Comparison of ENCODE assay signal across 19 cellular contexts in the genomic region with DNA sequence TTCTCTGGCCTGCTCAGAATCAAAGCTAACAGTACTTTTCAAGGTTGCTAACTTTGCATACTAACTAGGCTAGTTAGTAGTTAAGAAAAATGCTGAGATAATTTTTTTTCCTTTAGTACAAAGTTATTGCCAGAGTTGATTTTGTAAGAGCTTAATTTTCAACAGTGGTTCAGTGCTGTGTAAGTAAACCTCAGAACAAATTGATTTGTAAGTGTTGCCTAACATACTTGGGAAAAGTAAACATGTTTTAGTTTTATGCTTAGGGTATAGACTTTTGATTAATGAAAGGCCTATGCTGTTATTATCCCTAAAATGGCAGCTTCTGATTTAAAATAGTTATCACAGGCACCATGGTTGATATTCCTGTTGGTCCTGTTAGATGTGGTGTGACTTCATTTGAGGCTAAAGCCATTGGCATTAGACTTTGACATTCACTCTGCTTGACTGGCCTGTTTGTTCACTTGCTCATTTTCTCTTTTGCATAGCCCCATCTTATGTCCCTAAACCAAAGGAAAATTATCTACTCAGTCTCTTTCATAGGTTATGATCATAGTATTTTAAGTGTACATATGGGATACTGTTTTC.
"Had no signal": no experiment of that assay in that cellular context is flagged by ENCODE, and none has a peak within 500 bp of the region (broad histone marks: within the 10 kb centered on the region; RNA-seq: fewer than 3 reads in every experiment).

No MANE protein-coding gene starts in this region.

- H3K4me3 ChIP-seq: lower lobe of right lung, SJCRH30, transverse colon had no signal

- H3K27ac Mint-ChIP-seq: activated CD8-positive, alpha-beta T cell treated with anti-CD3 and anti-CD28 coated beads for 36 hours; activated naive CD8-positive, alpha-beta T cell treated with anti-CD3 and anti-CD28 coated beads, Interleukin-2, amount 10 ng/mL, durations not matched to agents 7 days and 5 days; dendritic cell treated with granulocyte-macrophage colony-stimulating factor and Interleukin-4, amounts not matched to agents 40 ng/mL and 50 ng/mL, for 4 days; mesothelial cell of epicardium; progenitor cell of endocrine pancreas; stimulated activated effector memory CD8-positive, alpha-beta T cell treated with anti-CD3 and anti-CD28 coated beads, Interleukin-12 subunit alpha, Interleukin-12 subunit beta, amount 100 ng/mL, for 72 hours; T-helper 17 cell had no signal

- H3K27me3 Mint-ChIP-seq: activated CD4-positive, alpha-beta T cell treated with anti-CD3 and anti-CD28 coated beads for 36 hours; activated CD8-positive, alpha-beta T cell treated with anti-CD3 and anti-CD28 coated beads for 36 hours; activated naive CD8-positive, alpha-beta T cell treated with anti-CD3 and anti-CD28 coated beads, Interleukin-2, amount 10 ng/mL, durations not matched to agents 7 days and 5 days; dendritic cell treated with granulocyte-macrophage colony-stimulating factor and Interleukin-4, amounts not matched to agents 40 ng/mL and 50 ng/mL, for 4 days; effector memory CD8-positive, alpha-beta T cell; progenitor cell of endocrine pancreas; T-helper 17 cell had no signal

- H3K9me3 Mint-ChIP-seq: activated CD8-positive, alpha-beta T cell treated with anti-CD3 and anti-CD28 coated beads for 36 hours; activated naive CD8-positive, alpha-beta T cell treated with anti-CD3 and anti-CD28 coated beads, Interleukin-2, amount 10 ng/mL, durations not matched to agents 7 days and 5 days; dendritic cell treated with granulocyte-macrophage colony-stimulating factor and Interleukin-4, amounts not matched to agents 40 ng/mL and 50 ng/mL, for 4 days; effector memory CD8-positive, alpha-beta T cell; mesothelial cell of epicardium; nephron progenitor cell; stimulated activated effector memory CD8-positive, alpha-beta T cell treated with anti-CD3 and anti-CD28 coated beads, Interleukin-12 subunit alpha, Interleukin-12 subunit beta, amount 100 ng/mL, for 72 hours had no signal

- H3K4me3 Mint-ChIP-seq: activated CD4-positive, alpha-beta T cell treated with anti-CD3 and anti-CD28 coated beads for 36 hours; activated CD8-positive, alpha-beta T cell treated with anti-CD3 and anti-CD28 coated beads for 36 hours; activated naive CD8-positive, alpha-beta T cell treated with anti-CD3 and anti-CD28 coated beads, Interleukin-2, amount 10 ng/mL, durations not matched to agents 7 days and 5 days; dendritic cell treated with granulocyte-macrophage colony-stimulating factor and Interleukin-4, amounts not matched to agents 40 ng/mL and 50 ng/mL, for 4 days; effector memory CD8-positive, alpha-beta T cell; mesothelial cell of epicardium; nephron progenitor cell; stimulated activated effector memory CD8-positive, alpha-beta T cell treated with anti-CD3 and anti-CD28 coated beads, Interleukin-12 subunit alpha, Interleukin-12 subunit beta, amount 100 ng/mL, for 72 hours; T-helper 17 cell had no signal

- ATAC-seq: activated CD4-positive, alpha-beta T cell treated with anti-CD3 and anti-CD28 coated beads for 36 hours; activated CD8-positive, alpha-beta T cell treated with anti-CD3 and anti-CD28 coated beads for 36 hours; effector memory CD8-positive, alpha-beta T cell; lower lobe of right lung; stimulated activated effector memory CD8-positive, alpha-beta T cell treated with anti-CD3 and anti-CD28 coated beads, Interleukin-12 subunit alpha, Interleukin-12 subunit beta, amount 100 ng/mL, for 72 hours; T-helper 17 cell had no signal

- H3K4me1 ChIP-seq: SJCRH30 had no signal

- H3K9me3 ChIP-seq: lower lobe of right lung, SJCRH30, transverse colon had no signal

- H3K27me3 ChIP-seq: SJCRH30, transverse colon had no signal

- DNase-seq: activated CD4-positive, alpha-beta T cell treated with anti-CD3 and anti-CD28 coated beads for 36 hours; activated CD8-positive, alpha-beta memory T cell treated with anti-CD3 and anti-CD28 coated beads, Interleukin-2, amount 50 U/mL, for 48 hours; activated CD8-positive, alpha-beta T cell treated with anti-CD3 and anti-CD28 coated beads for 36 hours; activated gamma-delta T cell treated with Interleukin-2 at 50 U/mL for 16 hours; activated naive CD8-positive, alpha-beta T cell treated with anti-CD3 and anti-CD28 coated beads, Interleukin-2, amount 10 ng/mL, durations not matched to agents 7 days and 5 days; anterior cingulate cortex; effector memory CD8-positive, alpha-beta T cell; foreskin fibroblast; lower lobe of right lung; nephron progenitor cell; occipital lobe; SJCRH30; stimulated activated CD4-positive, alpha-beta T cell treated with anti-CD3 and anti-CD28 coated beads, Interleukin-12 subunit alpha, Interleukin-12 subunit beta, amount 100 ng/mL, for 4 hours; T-helper 17 cell; transverse colon had no signal

- H3K27ac ChIP-seq: lower lobe of right lung, SJCRH30 had no signal
